In genomic region chr14:75523771-75524171, GRCh38 we compare ENCODE assay signal across 12 cellular contexts. TPM values are rescaled to one million over a fixed set of nuclear protein-coding genes. Genes with fewer than 3 reads are reported as not detected.
DNase-seq lines count a peak whose midpoint lies in the region; ATAC-seq and TF ChIP-seq lines count a peak whose summit lies in the region.
"Had no signal": no experiment of that assay in that cellular context is flagged by ENCODE, and none has a peak within 500 bp of the region (broad histone marks: within the 10 kb centered on the region; RNA-seq: fewer than 3 reads in every experiment).

No MANE protein-coding gene starts in this region.

- no peaks in the 10 kb centered on the region for H3K27me3 Mint-ChIP-seq in activated CD4-positive, alpha-beta memory T cell treated with anti-CD3 and anti-CD28 coated beads, Interleukin-2, amount 10 ng/mL, durations not matched to agents 7 days and 5 days
- H3K27me3 Mint-ChIP-seq in type B pancreatic cell: peaks cover 3% of the 10 kb centered on the region
- no peaks in the 10 kb centered on the region; the same call in none of the 2 replicates for H3K27me3 Mint-ChIP-seq in WTC11 (ENCODE audit: low read depth)

- H3K9me3 ChIP-seq in heart left ventricle: no peaks in the 10 kb centered on the region
- no peaks in the 10 kb centered on the region for H3K9me3 ChIP-seq in right atrium auricular region

- peak overlapping the region in 1 of 12 donors; percentile 90 for H3K27ac ChIP-seq in heart left ventricle
- H3K27ac ChIP-seq in right atrium auricular region: no peak overlapping the region
- H3K27ac ChIP-seq: C4-2B, SK-N-MC had no signal

- peak overlapping the region; percentile 99 for H3K4me3 Mint-ChIP-seq in activated CD4-positive, alpha-beta memory T cell treated with anti-CD3 and anti-CD28 coated beads, Interleukin-2, amount 10 ng/mL, durations not matched to agents 7 days and 5 days
- no peak overlapping the region for H3K4me3 Mint-ChIP-seq in type B pancreatic cell
- H3K4me3 Mint-ChIP-seq in WTC11: no peak overlapping the region

- peaks cover 0 to 24% (median 0%) of the 10 kb centered on the region in 9 donors for H3K36me3 ChIP-seq in heart left ventricle
- H3K36me3 ChIP-seq in right atrium auricular region: no peaks in the 10 kb centered on the region

- H3K27me3 ChIP-seq in heart left ventricle: peaks cover 0 to 9% (median 0%) of the 10 kb centered on the region in 9 donors
- no peaks in the 10 kb centered on the region for H3K27me3 ChIP-seq in right atrium auricular region

- POLR2A ChIA-PET in activated CD4-positive, alpha-beta memory T cell treated with anti-CD3 and anti-CD28 coated beads, Interleukin-2, amount 10 ng/mL, durations not matched to agents 7 days and 5 days (lab: Charles Lee): interaction anchor here (0.7 to 12.2 kb wide), 13 partner anchors 9 to 397 kb away, joined by 3 to 172 read pairs (median 6); partner anchors contain the start of gene NEK9
- POLR2A ChIA-PET in WTC11 (lab: Charles Lee): no interaction called here

- H3K4me1 ChIP-seq in heart left ventricle (peaks cover 0 to 55% (median 0%) of the 10 kb centered on the region in 12 donors), right atrium auricular region (peaks cover 0 to 13% of the 10 kb centered on the region in 2 donors)

- H3K27ac Mint-ChIP-seq in activated CD4-positive, alpha-beta memory T cell treated with anti-CD3 and anti-CD28 coated beads, Interleukin-2, amount 10 ng/mL, durations not matched to agents 7 days and 5 days: peak overlapping the region; percentile 94
- H3K27ac Mint-ChIP-seq in type B pancreatic cell: peak overlapping the region; percentile 88
- no peak overlapping the region for H3K27ac Mint-ChIP-seq in WTC11

- TF ChIP-seq POLR2A in heart left ventricle (IDR thresholded peaks at IDR 0.05): no peak

- H3K4me1 Mint-ChIP-seq in activated CD4-positive, alpha-beta memory T cell treated with anti-CD3 and anti-CD28 coated beads, Interleukin-2, amount 10 ng/mL, durations not matched to agents 7 days and 5 days: peaks cover 74% of the 10 kb centered on the region
- peaks cover 9% of the 10 kb centered on the region for H3K4me1 Mint-ChIP-seq in type B pancreatic cell (ENCODE audit: unreplicated experiment)
- H3K4me1 Mint-ChIP-seq in WTC11: peaks cover 8% of the 10 kb centered on the region

- peaks cover 62% of the 10 kb centered on the region for H3K36me3 Mint-ChIP-seq in activated CD4-positive, alpha-beta memory T cell treated with anti-CD3 and anti-CD28 coated beads, Interleukin-2, amount 10 ng/mL, durations not matched to agents 7 days and 5 days (ENCODE audit: low read depth)
- H3K36me3 Mint-ChIP-seq in type B pancreatic cell: no peaks in the 10 kb centered on the region
- H3K36me3 Mint-ChIP-seq in WTC11: no peaks in the 10 kb centered on the region

- peak overlapping the region in 1 of 12 donors; percentile 65 for H3K4me3 ChIP-seq in heart left ventricle
- H3K4me3 ChIP-seq in right atrium auricular region: no peak overlapping the region
- H3K4me3 ChIP-seq: SK-N-MC had no signal

- intact Hi-C loops in heart left ventricle (cut with DNase I): no loop called here

- DNase-seq in heart left ventricle (no peak), right atrium auricular region (ENCODE audit: low spot score) (no peak), glomerular endothelial cell (ENCODE audit: extremely low read depth, low read depth, low spot score) (peak; percentile 60), type B pancreatic cell (ENCODE audit: extremely low spot score, unreplicated experiment) (no peak), WTC11 (ENCODE audit: low spot score) (no peak), glomerular visceral epithelial cell (ENCODE audit: extremely low spot score) (no peak)
- DNase-seq in activated CD4-positive, alpha-beta memory T cell treated with anti-CD3 and anti-CD28 coated beads, Interleukin-2, amount 10 ng/mL, durations not matched to agents 7 days and 5 days: no peak
- DNase-seq: hypothalamus, NCI-H1092 had no signal

- WGBS in heart left ventricle, 4 donors: 58 to 81% (median 62%) methylated on average over 2 to 3 of the region's 3 CpGs

- no peak for TF ChIP-seq CTCF in heart left ventricle (IDR thresholded peaks at IDR 0.05)
- no peak for TF ChIP-seq CTCF in right atrium auricular region (IDR thresholded peaks at IDR 0.05)
- no peak for TF ChIP-seq CTCF in type B pancreatic cell (conservative IDR thresholded peaks at IDR 0.05)
- TF ChIP-seq CTCF in WTC11 (IDR thresholded peaks at IDR 0.05): no peak

- CTCF ChIA-PET in activated CD4-positive, alpha-beta memory T cell treated with anti-CD3 and anti-CD28 coated beads, Interleukin-2, amount 10 ng/mL, durations not matched to agents 7 days and 5 days (lab: Charles Lee): interaction anchor here (1.1 to 5.8 kb wide), 8 partner anchors 10 to 130 kb away, joined by 3 to 42 read pairs (median 3); no protein-coding TSS in a partner anchor
- CTCF ChIA-PET in WTC11 (lab: Charles Lee): interaction anchor here (1.0 to 1.4 kb wide), 3 partner anchors 37 to 220 kb away, joined by 3 to 7 read pairs (median 4); no protein-coding TSS in a partner anchor

- ATAC-seq in heart left ventricle (peak in 3 of 4 donors; percentile 50 to 71 (median 64)), WTC11 (no peak), GM21737 (IDR thresholded peaks at IDR 0.05; ENCODE audit: unreplicated experiment) (no peak)

- no peaks in the 10 kb centered on the region for H3K9me3 Mint-ChIP-seq in activated CD4-positive, alpha-beta memory T cell treated with anti-CD3 and anti-CD28 coated beads, Interleukin-2, amount 10 ng/mL, durations not matched to agents 7 days and 5 days
- H3K9me3 Mint-ChIP-seq in type B pancreatic cell (peaks cover 5% of the 10 kb centered on the region), WTC11 (no peaks in the 10 kb centered on the region)

TF ChIP-seq in WTC11, 78 proteins besides CTCF, POLR2A, EP300 and RAD21:
- no peak for TF ChIP-seq SP1 (CRISPR knock-in tag; conservative IDR thresholded peaks at IDR 0.05)
- no peak for TF ChIP-seq HMGXB4 (CRISPR knock-in tag; IDR thresholded peaks at IDR 0.05)
- TF ChIP-seq GRHL2 (CRISPR knock-in tag; IDR thresholded peaks at IDR 0.05; ENCODE audit: insufficient replicate concordance, severe bottlenecking): no peak
- no peak for TF ChIP-seq ZNF232 (CRISPR knock-in tag; IDR thresholded peaks at IDR 0.05)

RNA-seq across cellular contexts. Expression of gene BATF, which starts 1.5 kb away (rescaled TPM):
- 1 to 10 TPM in 4 of 9 donors, under 1 TPM in 4, not detected in 1; 0.40 to 8.3 (median 1.0) TPM for total RNA-seq in heart left ventricle
- polyA plus RNA-seq in heart left ventricle: 1 to 10 TPM in 1 of 2 donors, under 1 TPM in 1; 0.84 to 1.3 TPM
- 1 to 10 TPM; 1.4 to 6.2 TPM for total RNA-seq in right atrium auricular region
- total RNA-seq in activated CD4-positive, alpha-beta memory T cell treated with anti-CD3 and anti-CD28 coated beads, Interleukin-2, amount 10 ng/mL, durations not matched to agents 7 days and 5 days: 10 to 100 TPM; 63.0 to 66.1 TPM
- total RNA-seq in glomerular endothelial cell: not detected in 2 replicates
- total RNA-seq in type B pancreatic cell (ENCODE audit: low replicate concordance): 2.2 and 2.6 TPM in 2 replicates
- 0.73 TPM in 1 of 3 replicates, not detected in the others for total RNA-seq in WTC11 (2021)

RNA-seq across cellular contexts. Expression of gene FLVCR2, which starts 54.6 kb away (rescaled TPM):
- total RNA-seq in heart left ventricle (10 to 100 TPM in 1 of 9 donors, 1 to 10 TPM in 8; 1.2 to 11.7 (median 1.6) TPM), right atrium auricular region (1 to 10 TPM; 2.2 to 5.5 TPM), glomerular endothelial cell (2.1 and 7.4 TPM in 2 replicates), type B pancreatic cell (ENCODE audit: low replicate concordance) (5.6 and 11.8 TPM in 2 replicates), WTC11 (2021) (6.6 to 12.9 TPM (median 8.1 TPM) in 3 replicates)
- polyA plus RNA-seq in heart left ventricle: 1 to 10 TPM in 1 of 2 donors, under 1 TPM in 1; 0.50 to 3.1 TPM
- 1 to 10 TPM; 1.3 to 3.0 TPM for total RNA-seq in activated CD4-positive, alpha-beta memory T cell treated with anti-CD3 and anti-CD28 coated beads, Interleukin-2, amount 10 ng/mL, durations not matched to agents 7 days and 5 days

Comparison
In these comparisons a context has a peak if more than half of its experiments do, and no peak if none do; other contexts are left out.
1. ATAC-seq: peak in heart left ventricle (3 of 4); none in WTC11 (single experiment) and GM21737 (single experiment).
2. RNA of gene BATF, which starts 1.5 kb away (total RNA-seq): 63.0 to 66.1 TPM in activated CD4-positive, alpha-beta memory T cell treated with anti-CD3 and anti-CD28 coated beads, Interleukin-2, amount 10 ng/mL, durations not matched to agents 7 days and 5 days; 1.4 to 6.2 TPM in right atrium auricular region, 2.2 to 2.6 TPM in type B pancreatic cell, 0.40 to 8.3 TPM in heart left ventricle, 0.73 TPM in WTC11 and not detected in glomerular endothelial cell; every median in the first group is over 4 times any median in the second.